In the genomic region with DNA sequence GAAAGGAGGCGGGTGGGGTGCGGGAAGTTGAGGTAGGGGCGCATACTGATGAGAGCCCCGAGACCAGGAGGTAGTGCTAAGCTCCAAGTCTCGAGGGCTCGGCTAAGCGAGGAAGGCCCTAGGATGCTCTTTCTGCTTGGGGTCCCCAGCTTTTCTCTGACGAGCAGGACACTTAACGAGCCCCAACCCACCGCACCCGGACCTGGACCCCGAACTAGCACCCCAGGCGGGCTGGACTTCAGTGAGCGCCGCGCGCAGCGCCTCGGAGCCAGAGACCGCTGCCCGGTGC, we compare ENCODE assay signal across 11 cellular contexts. TPM values are rescaled to one million over a fixed set of nuclear protein-coding genes. Genes with fewer than 3 reads are reported as not detected.
A peak's percentile ranks its signal among the peaks of the same experiment; 100 is the strongest.
DNase-seq lines count a peak whose midpoint lies in the region; ATAC-seq, FAIRE-seq and TF ChIP-seq lines count a peak whose summit lies in the region.
"Had no signal": no experiment of that assay in that cellular context is flagged by ENCODE, and none has a peak within 500 bp of the region (broad histone marks: within the 10 kb centered on the region; RNA-seq: fewer than 3 reads in every experiment).

No MANE protein-coding gene starts in this region.

- no peak for ATAC-seq in A549
- ATAC-seq in HG02759 (IDR thresholded peaks at IDR 0.05; ENCODE audit: unreplicated experiment): no peak

- H3K9me3 Mint-ChIP-seq in neural progenitor cell: peaks cover 2% of the 10 kb centered on the region

- no peak overlapping the region for H3K9ac ChIP-seq in neural progenitor cell

- no peaks in the 10 kb centered on the region for H3K36me3 Mint-ChIP-seq in neural progenitor cell

- no peak for TF ChIP-seq CTCF in A549 (IDR thresholded peaks at IDR 0.05)
- no peak for TF ChIP-seq CTCF in HL-60 (IDR thresholded peaks at IDR 0.05; ENCODE audit: insufficient read depth, low read length)
- TF ChIP-seq CTCF in esophagus muscularis mucosa (IDR thresholded peaks at IDR 0.05): no peak
- TF ChIP-seq CTCF in neural progenitor cell (IDR thresholded peaks at IDR 0.05): no peak

- peak overlapping the region; percentile 78 for H3K4me3 Mint-ChIP-seq in neural progenitor cell

- POLR2A ChIA-PET in A549 (lab: Yijun Ruan, JAX): interaction anchor here (1.2 to 2.8 kb wide), 3 partner anchors 19 to 75 kb away, joined by 4 to 17 read pairs (median 6); a partner anchor contains a TSS

- peaks cover 82% of the 10 kb centered on the region for H3K27me3 Mint-ChIP-seq in neural progenitor cell (ENCODE audit: insufficient read depth, low read depth)

- peaks cover 37% of the 10 kb centered on the region for H3K4me1 ChIP-seq in A549
- peaks cover 41 to 59% (median 55%) of the 10 kb centered on the region in 4 donors for H3K4me1 ChIP-seq in esophagus muscularis mucosa
- peaks cover 53% of the 10 kb centered on the region for H3K4me1 ChIP-seq in neural progenitor cell

- H3K36me3 ChIP-seq in esophagus muscularis mucosa (no peaks in the 10 kb centered on the region), neural progenitor cell (no peaks in the 10 kb centered on the region)

- H3K27ac Mint-ChIP-seq in neural progenitor cell: no peak overlapping the region

- TF ChIP-seq RAD21 in A549 (conservative IDR thresholded peaks at IDR 0.05 in 1 of 2, IDR thresholded peaks at IDR 0.05 in 1 of 2): no peak

- peaks cover 47% of the 10 kb centered on the region for H3F3A ChIP-seq in neural progenitor cell (ENCODE audit: low read depth)

- H3K27ac ChIP-seq in A549 (peak overlapping the region; percentile 72 to 86; a peak in 3 of 6 replicates), HL-60 (replicated peaks) (no peak overlapping the region), esophagus muscularis mucosa (replicated peaks in 1 of 4) (no peak overlapping the region), neural progenitor cell (no peak overlapping the region)

- CTCF ChIA-PET in A549 (lab: Yijun Ruan, JAX): interaction anchor here (0.5 to 4.0 kb wide), 53 partner anchors 10 to 314 kb away, joined by 3 to 164 read pairs (median 6); a partner anchor contains a TSS

- H3K9me3 ChIP-seq in A549 (no peaks in the 10 kb centered on the region), esophagus muscularis mucosa (no peaks in the 10 kb centered on the region), neural progenitor cell (ENCODE audit: low read depth) (no peaks in the 10 kb centered on the region)

- TF ChIP-seq EP300 in A549 (IDR thresholded peaks at IDR 0.05) (no peak), esophagus muscularis mucosa (IDR thresholded peaks at IDR 0.05) (no peak)

- peaks cover 32% of the 10 kb centered on the region for H4K20me1 ChIP-seq in neural progenitor cell (ENCODE audit: low read depth)

- H3K27me3 ChIP-seq in HL-60 (ENCODE audit: insufficient read depth, poor library complexity, severe bottlenecking) (peaks cover 89% of the 10 kb centered on the region), esophagus muscularis mucosa (peaks cover 11 to 89% (median 37%) of the 10 kb centered on the region in 4 donors), neural progenitor cell (peaks cover 100% of the 10 kb centered on the region)

- 90% methylated on average over 21 of the region's 21 CpGs for WGBS in A549 (ENCODE audit: missing lambda C conversion rate)
- 15% methylated on average over 10 of the region's 21 CpGs for WGBS in esophagus muscularis mucosa

- H3K4me3 ChIP-seq in A549 (peak overlapping the region; percentile 48; the same call in 2 of the 3 replicates), HL-60 (replicated peaks; ENCODE audit: insufficient read depth, low read length) (peak overlapping the region; percentile 48), esophagus muscularis mucosa (peak overlapping the region; percentile 53 to 62 (median 54)), neural progenitor cell (peak overlapping the region; percentile 65)

- H3K4me2 ChIP-seq in A549 (peak overlapping the region; percentile 99), neural progenitor cell (peak overlapping the region; percentile 91)

- intact Hi-C loops in esophagus muscularis mucosa (cut with DNase I): loop anchor here (5.0 kb wide), 1 partner anchor 54 kb away; no protein-coding TSS in a partner anchor

- no peaks in the 10 kb centered on the region for H3K79me2 ChIP-seq in neural progenitor cell (ENCODE audit: low read depth)

- DNase-seq in A549 (ENCODE audit: low read depth in 1 of 2, low spot score in 1 of 2) (no peak), HL-60 (ENCODE audit: low read depth in 1 of 2, low spot score in 1 of 2) (no peak), esophagus muscularis mucosa (ENCODE audit: extremely low spot score) (no peak), neural progenitor cell (ENCODE audit: low spot score) (no peak), NCI-H187 (lab: John Stamatoyannopoulos, UW) (no peak)
- no peak for DNase-seq in activated CD4-positive, alpha-beta T cell treated with anti-CD3 and anti-CD28 coated beads for 4 hours
- DNase-seq in effector CD8-positive, alpha-beta T cell (lab: John Stamatoyannopoulos, UW): no peak
- DNase-seq: NCI-H2029 had no signal

- H3K4me1 Mint-ChIP-seq in neural progenitor cell: peaks cover 55% of the 10 kb centered on the region

- no peak for FAIRE-seq in A549 (lab: Jason Lieb, UNC)
- FAIRE-seq: HTR-8/SVneo had no signal

- TF ChIP-seq POLR2A in A549 (IDR thresholded peaks at IDR 0.05; ENCODE audit: low read length) (no peak), esophagus muscularis mucosa (IDR thresholded peaks at IDR 0.05; ENCODE audit: low read depth) (no peak)

- H2AFZ ChIP-seq in neural progenitor cell (replicated peaks): peak overlapping the region; percentile 90

TF ChIP-seq in A549, 52 proteins besides CTCF, POLR2A, EP300 and RAD21:
- TF ChIP-seq KDM1A (IDR thresholded peaks at IDR 0.05; ENCODE audit: low read depth): no peak

RNA-seq across cellular contexts. Expression of a gene that starts 4.7 kb away (rescaled TPM):
- polyA plus RNA-seq in A549 (2011; rRNA removed): 0.99 and 1.5 TPM in 2 replicates
- polyA plus RNA-seq in A549 (2012; cell fraction: cytosol; rRNA removed): 3.4 and 5.1 TPM in 2 replicates
- 5.8 and 8.4 TPM in 2 replicates for polyA plus RNA-seq in A549 (2012; cell fraction: nucleus; rRNA removed)
- 2.2 to 2.8 TPM (median 2.8 TPM) in 3 replicates for polyA plus RNA-seq in A549 (2017; fragmentation: RNase III; extraction: RNeasy Plus Mini Kit Qiagen cat#74134 plus additional on column Dnase treatment)
- 0.66 and 0.83 TPM in 2 replicates for polyA minus RNA-seq in A549 (2011; rRNA and poly(A)+ RNA removed)
- not detected for total RNA-seq in esophagus muscularis mucosa
- total RNA-seq in neural progenitor cell (ENCODE audit: low replicate concordance): 0.84 and 2.8 TPM in 2 replicates

RNA-seq across cellular contexts. Expression of a gene that starts 5.0 kb away (rescaled TPM):
- polyA plus RNA-seq in A549 (2011; rRNA removed): 35.5 and 40.5 TPM in 2 replicates
- polyA plus RNA-seq in A549 (2012; cell fraction: cytosol; rRNA removed): 11.1 and 19.5 TPM in 2 replicates
- 9.9 and 10.0 TPM in 2 replicates for polyA plus RNA-seq in A549 (2012; cell fraction: nucleus; rRNA removed)
- polyA plus RNA-seq in A549 (2017; fragmentation: RNase III; extraction: RNeasy Plus Mini Kit Qiagen cat#74134 plus additional on column Dnase treatment): 18.0 to 22.6 TPM (median 20.0 TPM) in 3 replicates
- 28.7 and 32.3 TPM in 2 replicates for polyA minus RNA-seq in A549 (2011; rRNA and poly(A)+ RNA removed)
- under 1 TPM in 3 of 4 donors, not detected in 1; 0.17 to 0.34 (median 0.26) TPM for total RNA-seq in esophagus muscularis mucosa
- total RNA-seq in neural progenitor cell (ENCODE audit: low replicate concordance): 0.34 and 0.39 TPM in 2 replicates

RNA-seq across cellular contexts. Expression of a gene that starts 18.7 kb away (rescaled TPM):
- 50.0 and 56.4 TPM in 2 replicates for polyA plus RNA-seq in A549 (2011; rRNA removed)
- polyA plus RNA-seq in A549 (2012; cell fraction: cytosol; rRNA removed): 108 and 115 TPM in 2 replicates
- polyA plus RNA-seq in A549 (2012; cell fraction: nucleus; rRNA removed): 170 and 181 TPM in 2 replicates
- polyA plus RNA-seq in A549 (2017; fragmentation: RNase III; extraction: RNeasy Plus Mini Kit Qiagen cat#74134 plus additional on column Dnase treatment): 49.3 to 59.3 TPM (median 55.5 TPM) in 3 replicates
- polyA minus RNA-seq in A549 (2011; rRNA and poly(A)+ RNA removed): 41.0 and 46.7 TPM in 2 replicates
- total RNA-seq in esophagus muscularis mucosa: under 1 TPM in 2 of 4 donors, not detected in 2; 0.26 to 0.80 TPM
- 40.0 and 66.4 TPM in 2 replicates for total RNA-seq in neural progenitor cell (ENCODE audit: low replicate concordance)

RNA-seq across cellular contexts. Expression of a gene that starts 25.5 kb away (rescaled TPM):
- polyA plus RNA-seq in A549 (2011; rRNA removed) (154 and 175 TPM in 2 replicates), A549 (2017; fragmentation: RNase III; extraction: RNeasy Plus Mini Kit Qiagen cat#74134 plus additional on column Dnase treatment) (34.6 to 37.7 TPM (median 34.9 TPM) in 3 replicates)
- polyA plus RNA-seq in A549 (2012; cell fraction: cytosol; rRNA removed): 35.2 and 38.6 TPM in 2 replicates
- polyA plus RNA-seq in A549 (2012; cell fraction: nucleus; rRNA removed): 27.6 and 38.4 TPM in 2 replicates
- polyA minus RNA-seq in A549 (2011; rRNA and poly(A)+ RNA removed): 90.6 and 109 TPM in 2 replicates
- total RNA-seq in esophagus muscularis mucosa (10 to 100 TPM in 3 of 4 donors, 1 to 10 TPM in 1; 9.5 to 16.6 (median 11.5) TPM), neural progenitor cell (ENCODE audit: low replicate concordance) (45.2 and 49.5 TPM in 2 replicates)

RNA-seq across cellular contexts. Expression of a gene that starts 46.8 kb away (rescaled TPM):
- polyA plus RNA-seq in A549 (2011; rRNA removed): 1.7 and 2.0 TPM in 2 replicates
- 0.95 and 1.3 TPM in 2 replicates for polyA plus RNA-seq in A549 (2012; cell fraction: cytosol; rRNA removed)
- polyA plus RNA-seq in A549 (2012; cell fraction: nucleus; rRNA removed): 0.72 and 1.3 TPM in 2 replicates
- polyA plus RNA-seq in A549 (2017; fragmentation: RNase III; extraction: RNeasy Plus Mini Kit Qiagen cat#74134 plus additional on column Dnase treatment): 0.42 to 0.67 TPM (median 0.50 TPM) in 3 replicates
- polyA minus RNA-seq in A549 (2011; rRNA and poly(A)+ RNA removed): 1.3 and 3.1 TPM in 2 replicates
- total RNA-seq in esophagus muscularis mucosa: 10 to 100 TPM in 3 of 4 donors, 1 to 10 TPM in 1; 9.9 to 24.5 (median 10.4) TPM
- total RNA-seq in neural progenitor cell (ENCODE audit: low replicate concordance): 0.74 TPM in 1 of 2 replicates, not detected in the other
- total RNA-seq: myocyte had no signal

Comparison
In these comparisons a context has a peak if more than half of its experiments do, and no peak if none do; other contexts are left out.
1. H3K27ac ChIP-seq: peak in A549 (2 of 2); none in HL-60 (single experiment), esophagus muscularis mucosa (0 of 4) and neural progenitor cell (single experiment).
2. RNA of a gene that starts 18.7 kb away (total RNA-seq): 40.0 to 66.4 TPM in neural progenitor cell; 0.26 to 0.80 TPM in esophagus muscularis mucosa; every median in the first group is over 10 times any median in the second.
3. Peak in every context shown above with its lines, with median percentiles within 50 percentile points of each other: H3K4me3 ChIP-seq.